Comparison of ENCODE assay signal across 8 cellular contexts in the genomic region with DNA sequence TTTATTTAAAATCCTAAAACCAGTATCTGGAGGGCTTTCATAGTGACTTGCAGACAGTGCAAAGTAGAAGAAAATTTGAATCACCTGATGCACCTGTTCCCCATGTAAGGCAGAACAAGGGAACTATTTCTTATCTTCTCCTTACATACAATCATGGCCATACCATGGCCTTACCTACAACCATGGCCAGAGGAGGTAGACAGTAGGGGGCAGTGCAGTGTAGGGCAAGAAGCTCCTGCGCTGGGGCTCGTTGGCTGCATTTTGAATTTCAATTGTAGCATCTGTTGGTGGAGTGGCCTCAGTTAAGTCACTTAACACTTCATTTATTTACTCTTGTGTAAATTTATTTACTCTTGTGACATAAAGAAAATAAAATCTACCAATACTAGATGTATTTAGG. TPM values are rescaled to one million over a fixed set of nuclear protein-coding genes. Genes with fewer than 3 reads are reported as not detected.
A peak's percentile ranks its signal among the peaks of the same experiment; 100 is the strongest.
DNase-seq lines count a peak whose midpoint lies in the region; ATAC-seq, FAIRE-seq and TF ChIP-seq lines count a peak whose summit lies in the region.

No MANE protein-coding gene starts in this region.

- no peak overlapping the region for H3K4me2 ChIP-seq in DND-41 (ENCODE audit: insufficient read depth, low read length)

- TF ChIP-seq CTCF in DND-41 (IDR thresholded peaks at IDR 0.05; ENCODE audit: borderline replicate concordance, extremely low read depth, low read length, poor library complexity, severe bottlenecking) (peak; percentile 68), bronchial epithelial cell (IDR thresholded peaks at IDR 0.05; ENCODE audit: insufficient read depth, low read length, severe bottlenecking) (peak; percentile 33), mucosa of descending colon (IDR thresholded peaks at IDR 0.05) (peak; percentile 38)

- H4K20me1 ChIP-seq in DND-41 (ENCODE audit: insufficient read depth, low read length), result no peaks in the 10 kb centered on the region

- H2AFZ ChIP-seq in DND-41 (ENCODE audit: low read depth, low read length), result no peak overlapping the region

- intact Hi-C loops in mucosa of descending colon (cut with DNase I, micrococcal nuclease), result no loop called here

- H3K36me3 ChIP-seq in DND-41 (ENCODE audit: insufficient read depth, low read length) (no peaks in the 10 kb centered on the region), bronchial epithelial cell (ENCODE audit: control insufficient read depth, insufficient read depth, low read length) (no peaks in the 10 kb centered on the region), mucosa of descending colon (ENCODE audit: low read depth) (no peaks in the 10 kb centered on the region)

- no peaks in the 10 kb centered on the region for H3K79me2 ChIP-seq in DND-41 (ENCODE audit: insufficient read depth, low read length)

- DNase-seq in DND-41 (peak; percentile 26), NCI-H226 (peak; percentile 6), bronchial epithelial cell (ENCODE audit: low read depth) (peak; percentile 24), mucosa of descending colon (peak in 2 of 3 donors; percentile 47 to 82), DMS79 treated with DMSO at 0.1 percent for 48 hours (lab: John Stamatoyannopoulos, UW) (no peak), epidermal melanocyte (ENCODE audit: insufficient read length, low spot score) (no peak)

- no peaks in the 10 kb centered on the region for H3K4me1 ChIP-seq in DND-41 (ENCODE audit: insufficient read depth, low read length)
- no peaks in the 10 kb centered on the region for H3K4me1 ChIP-seq in mucosa of descending colon (ENCODE audit: low read depth)

- H3K27ac ChIP-seq in DND-41 (ENCODE audit: low read length), result no peak overlapping the region

- ATAC-seq in DND-41 (ENCODE audit: insufficient read depth, low read depth) (no peak), GM19023 (IDR thresholded peaks at IDR 0.05; ENCODE audit: unreplicated experiment) (peak; percentile 64), HG03159 (IDR thresholded peaks at IDR 0.05; ENCODE audit: unreplicated experiment) (peak; percentile 84), mucosa of descending colon (peak; percentile 66)

- H3K9me3 ChIP-seq in DND-41 (ENCODE audit: insufficient read depth, low read length, severe bottlenecking) (no peaks in the 10 kb centered on the region), mucosa of descending colon (no peaks in the 10 kb centered on the region)

- H3K9ac ChIP-seq in DND-41 (ENCODE audit: low read depth, low read length), result no peak overlapping the region

- no peaks in the 10 kb centered on the region for H3K27me3 ChIP-seq in DND-41 (ENCODE audit: insufficient read depth, low read length, poor library complexity)
- no peaks in the 10 kb centered on the region for H3K27me3 ChIP-seq in bronchial epithelial cell (ENCODE audit: control insufficient read depth, insufficient read depth, low read length)

- FAIRE-seq in bronchial epithelial cell (lab: Jason Lieb, UNC), result no peak

- H3K4me3 ChIP-seq in DND-41 (ENCODE audit: low read depth in 1 of 2, low read length in 2 of 2), result no peak overlapping the region
- no peak overlapping the region for H3K4me3 ChIP-seq in bronchial epithelial cell (ENCODE audit: low read depth, low read length)
- no peak overlapping the region for H3K4me3 ChIP-seq in mucosa of descending colon

RNA-seq across cellular contexts. Expression of a gene that starts 33.0 kb away (rescaled TPM):
- total RNA-seq in bronchial epithelial cell (under 0.01 TPM in 1 of 2 replicates, not detected in the other), mucosa of descending colon (under 1 TPM; 0.12 to 0.27 (median 0.19) TPM)

Comparison
In these comparisons a context has a peak if more than half of its experiments do, and no peak if none do; other contexts are left out.
1. DNase-seq: peak in DND-41 (single experiment), NCI-H226 (single experiment), bronchial epithelial cell (single experiment) and mucosa of descending colon (2 of 3); none in DMS79 treated with DMSO at 0.1 percent for 48 hours (single experiment) and epidermal melanocyte (single experiment).
2. Peak in every context shown above with its lines, with median percentiles within 50 percentile points of each other: CTCF ChIP-seq.